In genomic region chr4:47747846-47748494, GRCh38 we compare ENCODE assay signal across 1 cellular context.
TF ChIP-seq lines count a peak whose summit lies in the region.

No MANE protein-coding gene starts in this region.

TF ChIP-seq in GM23338, 12 proteins besides CTCF, POLR2A, EP300 and RAD21 (continued from another document):
- TF ChIP-seq ZNF462 (CRISPR knock-in tag; IDR thresholded peaks at IDR 0.05): no peak
- no peak for TF ChIP-seq NANOG (IDR thresholded peaks at IDR 0.05; ENCODE audit: borderline replicate concordance)
- TF ChIP-seq CREB1 (CRISPR knock-in tag; IDR thresholded peaks at IDR 0.05; ENCODE audit: low read depth): no peak
- no peak for TF ChIP-seq STAT1 (IDR thresholded peaks at IDR 0.05; ENCODE audit: unreplicated experiment)
- no peak for TF ChIP-seq EZH2 (IDR thresholded peaks at IDR 0.05; ENCODE audit: low read depth, unreplicated experiment)
TF ChIP-seq in GM23338: peak in this region for 0.
